In genomic region chr21:45147473-45148315, GRCh38 we compare ENCODE assay signal across 3 cellular contexts.
TF ChIP-seq lines count a peak whose summit lies in the region.

No MANE protein-coding gene starts in this region.

TF ChIP-seq in SK-N-SH, 30 proteins besides CTCF, POLR2A, EP300 and RAD21 (continued from another document):
- TF ChIP-seq PBX3 (IDR thresholded peaks at IDR 0.05), result no peak
- TF ChIP-seq MXI1 (IDR thresholded peaks at IDR 0.05; ENCODE audit: low read depth, low read length), result peak; percentile 34; the same call in 1 of the 2 replicates

TF ChIP-seq in SK-N-SH treated with all-trans-retinoic acid at 6 μM for 48 hours, 23 proteins besides CTCF, POLR2A, EP300 and RAD21 (continued from another document):
- TF ChIP-seq ISL1 (CRISPR knock-in tag; IDR thresholded peaks at IDR 0.05) (no peak), ZNF8 (CRISPR knock-in tag; IDR thresholded peaks at IDR 0.05) (no peak), SNAI2 (CRISPR knock-in tag; IDR thresholded peaks at IDR 0.05) (no peak), ZFP30 (CRISPR knock-in tag; IDR thresholded peaks at IDR 0.05) (no peak)
TF ChIP-seq in SK-N-SH treated with all-trans-retinoic acid at 6 μM for 48 hours: peak in this region for 0.

TF ChIP-seq in HEK293, 187 proteins besides CTCF, POLR2A, EP300 and RAD21 (continued from another document):
- TF ChIP-seq ZBTB11 (tag by site-specific recombination; conservative IDR thresholded peaks at IDR 0.05; ENCODE audit: low read depth) (no peak), IKZF3 (tag by site-specific recombination; IDR thresholded peaks at IDR 0.05) (no peak), ZNF335 (tag by site-specific recombination; conservative IDR thresholded peaks at IDR 0.05) (no peak), ZNF121 (tag by site-specific recombination; IDR thresholded peaks at IDR 0.05) (no peak), ZNF157 (tag by site-specific recombination; IDR thresholded peaks at IDR 0.05) (no peak), MYNN (tag by site-specific recombination; IDR thresholded peaks at IDR 0.05; ENCODE audit: borderline replicate concordance) (no peak), ZFHX2 (tag by site-specific recombination; conservative IDR thresholded peaks at IDR 0.05) (peak; percentile 85)
